In the genomic region with DNA sequence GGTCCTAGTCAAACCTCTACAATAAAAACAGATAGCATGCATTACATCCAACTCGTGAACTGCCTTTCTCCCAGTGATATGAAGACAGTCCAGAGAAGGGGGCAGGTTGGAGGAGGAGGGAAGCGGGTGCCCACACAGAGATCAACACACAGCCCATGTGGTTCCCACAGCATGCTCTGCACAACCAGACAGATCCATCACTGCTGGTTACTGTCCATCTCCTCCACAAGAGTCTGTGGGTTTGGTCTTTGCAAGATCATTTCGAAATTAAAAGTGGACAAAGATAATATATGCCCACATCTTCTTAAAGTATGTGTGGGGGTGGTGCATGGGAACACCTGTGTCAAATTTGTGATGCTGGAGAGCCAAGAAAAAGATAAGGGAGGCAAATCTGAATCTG, we compare ENCODE assay signal across 34 cellular contexts.
"Had no signal": no experiment of that assay in that cellular context is flagged by ENCODE, and none has a peak within 500 bp of the region (broad histone marks: within the 10 kb centered on the region; RNA-seq: fewer than 3 reads in every experiment).

No MANE protein-coding gene starts in this region.

- H3K27me3 ChIP-seq: body of pancreas, esophagus muscularis mucosa, foreskin keratinocyte, gastrocnemius medialis, heart left ventricle had no signal

- DNase-seq: activated CD4-positive, alpha-beta memory T cell treated with anti-CD3 and anti-CD28 coated beads for 36 hours; activated CD4-positive, alpha-beta T cell treated with anti-CD3 and anti-CD28 coated beads for 36 hours; activated CD4-positive, alpha-beta T cell treated with anti-CD3 and anti-CD28 coated beads, Interleukin-2, amount 10 ng/mL, durations not matched to agents 24 days and 14 days; activated CD4-positive, CD25-positive, alpha-beta regulatory T cell; activated CD4-positive, CD25-positive, alpha-beta regulatory T cell treated with anti-CD3 and anti-CD28 coated beads, Interleukin-2, amount 50 U/mL, for 72 hours; activated CD8-positive, alpha-beta memory T cell treated with anti-CD3 and anti-CD28 coated beads, Interleukin-2, amount 50 U/mL, for 48 hours; activated CD8-positive, alpha-beta T cell treated with anti-CD3 and anti-CD28 coated beads, Interleukin-2, amount 10 ng/mL, durations not matched to agents 7 days and 5 days; activated gamma-delta T cell; activated naive CD4-positive, alpha-beta T cell; activated naive CD4-positive, alpha-beta T cell treated with anti-CD3 and anti-CD28 coated beads, Interleukin-2, amount 10 ng/mL, durations not matched to agents 7 days and 5 days; activated naive CD8-positive, alpha-beta T cell treated with anti-CD3 and anti-CD28 coated beads, Interleukin-2, amount 10 ng/mL, durations not matched to agents 7 days and 5 days; activated T-cell treated with anti-CD3 and anti-CD28 coated beads for 4 hours; activated T-cell treated with anti-CD3 and anti-CD28 coated beads, Interleukin-2, amount 50 U/mL, for 24 hours; activated T-cell treated with anti-CD3 and anti-CD28 coated beads, Interleukin-2, amount 50 U/mL, for 72 hours; amygdala; aorta; body of pancreas; caudate nucleus; cortex of kidney; dermis blood vessel endothelial cell; effector CD4-positive, alpha-beta T cell; effector memory CD8-positive, alpha-beta T cell; erythroblast; foreskin keratinocyte; gastrocnemius medialis; glutamatergic neuron; heart left ventricle; T-helper 17 cell; T1000; WERI-Rb-1 had no signal

- H3K27ac ChIP-seq: body of pancreas, esophagus muscularis mucosa, foreskin keratinocyte, gastrocnemius medialis, heart left ventricle, WERI-Rb-1 had no signal

- H3K36me3 Mint-ChIP-seq: activated naive CD4-positive, alpha-beta T cell treated with anti-CD3 and anti-CD28 coated beads, Interleukin-2, amount 10 ng/mL, durations not matched to agents 7 days and 5 days; activated naive CD8-positive, alpha-beta T cell treated with anti-CD3 and anti-CD28 coated beads, Interleukin-2, amount 10 ng/mL, durations not matched to agents 7 days and 5 days had no signal

- H3K4me3 ChIP-seq: body of pancreas, esophagus muscularis mucosa, gastrocnemius medialis, heart left ventricle had no signal

- H3K9me3 Mint-ChIP-seq: activated CD4-positive, alpha-beta memory T cell treated with anti-CD3 and anti-CD28 coated beads for 36 hours; activated CD4-positive, alpha-beta T cell treated with anti-CD3 and anti-CD28 coated beads, Interleukin-2, amount 10 ng/mL, durations not matched to agents 24 days and 14 days; activated naive CD4-positive, alpha-beta T cell treated with anti-CD3 and anti-CD28 coated beads, Interleukin-2, amount 10 ng/mL, durations not matched to agents 7 days and 5 days; activated naive CD4-positive, alpha-beta T cell treated with anti-CD3 and anti-CD28 coated beads, Interleukin-2, amount 50 U/mL, for 72 hours; activated naive CD8-positive, alpha-beta T cell treated with anti-CD3 and anti-CD28 coated beads, Interleukin-2, amount 10 ng/mL, durations not matched to agents 7 days and 5 days; activated T-cell treated with anti-CD3 and anti-CD28 coated beads, Interleukin-2, amount 50 U/mL, for 24 hours; activated T-cell treated with anti-CD3 and anti-CD28 coated beads, Interleukin-2, amount 50 U/mL, for 72 hours; effector memory CD8-positive, alpha-beta T cell; T-helper 2 cell treated with Interferon-gamma antibody and Interleukin-4, amounts not matched to agents 5 μg/mL and 100 μg/mL, for 36 hours had no signal

- H3K27ac Mint-ChIP-seq: activated CD4-positive, alpha-beta memory T cell treated with anti-CD3 and anti-CD28 coated beads for 36 hours; activated CD4-positive, alpha-beta T cell treated with anti-CD3 and anti-CD28 coated beads for 36 hours; activated CD4-positive, alpha-beta T cell treated with anti-CD3 and anti-CD28 coated beads, Interleukin-2, amount 10 ng/mL, durations not matched to agents 24 days and 14 days; activated CD8-positive, alpha-beta T cell treated with anti-CD3 and anti-CD28 coated beads, Interleukin-2, amount 10 ng/mL, durations not matched to agents 7 days and 5 days; activated naive CD4-positive, alpha-beta T cell treated with anti-CD3 and anti-CD28 coated beads, Interleukin-2, amount 10 ng/mL, durations not matched to agents 7 days and 5 days; activated naive CD4-positive, alpha-beta T cell treated with anti-CD3 and anti-CD28 coated beads, Interleukin-2, amount 50 U/mL, for 72 hours; activated naive CD8-positive, alpha-beta T cell treated with anti-CD3 and anti-CD28 coated beads, Interleukin-2, amount 10 ng/mL, durations not matched to agents 7 days and 5 days; activated T-cell treated with anti-CD3 and anti-CD28 coated beads, Interleukin-2, amount 50 U/mL, for 24 hours; activated T-cell treated with anti-CD3 and anti-CD28 coated beads, Interleukin-2, amount 50 U/mL, for 72 hours; effector memory CD8-positive, alpha-beta T cell; T-helper 17 cell; T-helper 2 cell treated with Interferon-gamma antibody and Interleukin-4, amounts not matched to agents 5 μg/mL and 100 μg/mL, for 36 hours had no signal

- ATAC-seq: activated CD4-positive, alpha-beta T cell treated with anti-CD3 and anti-CD28 coated beads for 36 hours; activated CD8-positive, alpha-beta T cell treated with anti-CD3 and anti-CD28 coated beads, Interleukin-2, amount 10 ng/mL, durations not matched to agents 7 days and 5 days; activated naive CD4-positive, alpha-beta T cell treated with anti-CD3 and anti-CD28 coated beads, Interleukin-2, amount 50 U/mL, for 72 hours; activated T-cell treated with anti-CD3 and anti-CD28 coated beads, Interleukin-2, amount 50 U/mL, for 72 hours; body of pancreas; effector memory CD8-positive, alpha-beta T cell; gastrocnemius medialis; heart left ventricle; T-helper 17 cell had no signal

- H3K27me3 Mint-ChIP-seq: activated CD4-positive, alpha-beta memory T cell treated with anti-CD3 and anti-CD28 coated beads for 36 hours; activated CD4-positive, alpha-beta T cell treated with anti-CD3 and anti-CD28 coated beads for 36 hours; activated CD4-positive, alpha-beta T cell treated with anti-CD3 and anti-CD28 coated beads, Interleukin-2, amount 10 ng/mL, durations not matched to agents 24 days and 14 days; activated naive CD4-positive, alpha-beta T cell treated with anti-CD3 and anti-CD28 coated beads, Interleukin-2, amount 10 ng/mL, durations not matched to agents 7 days and 5 days; activated naive CD8-positive, alpha-beta T cell treated with anti-CD3 and anti-CD28 coated beads, Interleukin-2, amount 10 ng/mL, durations not matched to agents 7 days and 5 days; activated T-cell treated with anti-CD3 and anti-CD28 coated beads, Interleukin-2, amount 50 U/mL, for 24 hours; effector memory CD8-positive, alpha-beta T cell; T-helper 17 cell had no signal

- H3K4me1 ChIP-seq: foreskin keratinocyte, gastrocnemius medialis had no signal

- H3K4me3 Mint-ChIP-seq: activated CD4-positive, alpha-beta memory T cell treated with anti-CD3 and anti-CD28 coated beads for 36 hours; activated CD4-positive, alpha-beta T cell treated with anti-CD3 and anti-CD28 coated beads for 36 hours; activated CD4-positive, alpha-beta T cell treated with anti-CD3 and anti-CD28 coated beads, Interleukin-2, amount 10 ng/mL, durations not matched to agents 24 days and 14 days; activated CD8-positive, alpha-beta T cell treated with anti-CD3 and anti-CD28 coated beads, Interleukin-2, amount 10 ng/mL, durations not matched to agents 7 days and 5 days; activated naive CD4-positive, alpha-beta T cell treated with anti-CD3 and anti-CD28 coated beads, Interleukin-2, amount 10 ng/mL, durations not matched to agents 7 days and 5 days; activated naive CD8-positive, alpha-beta T cell treated with anti-CD3 and anti-CD28 coated beads, Interleukin-2, amount 10 ng/mL, durations not matched to agents 7 days and 5 days; activated T-cell treated with anti-CD3 and anti-CD28 coated beads, Interleukin-2, amount 50 U/mL, for 24 hours; activated T-cell treated with anti-CD3 and anti-CD28 coated beads, Interleukin-2, amount 50 U/mL, for 72 hours; effector memory CD8-positive, alpha-beta T cell; T-helper 17 cell; T-helper 2 cell treated with Interferon-gamma antibody and Interleukin-4, amounts not matched to agents 5 μg/mL and 100 μg/mL, for 36 hours had no signal

- FAIRE-seq: colon had no signal

- H3K9me3 ChIP-seq: body of pancreas, esophagus muscularis mucosa, gastrocnemius medialis, heart left ventricle had no signal

- H3K36me3 ChIP-seq: esophagus muscularis mucosa, gastrocnemius medialis, heart left ventricle, WERI-Rb-1 had no signal
